ENCODE assay signal across 21 cellular contexts in the genomic region with DNA sequence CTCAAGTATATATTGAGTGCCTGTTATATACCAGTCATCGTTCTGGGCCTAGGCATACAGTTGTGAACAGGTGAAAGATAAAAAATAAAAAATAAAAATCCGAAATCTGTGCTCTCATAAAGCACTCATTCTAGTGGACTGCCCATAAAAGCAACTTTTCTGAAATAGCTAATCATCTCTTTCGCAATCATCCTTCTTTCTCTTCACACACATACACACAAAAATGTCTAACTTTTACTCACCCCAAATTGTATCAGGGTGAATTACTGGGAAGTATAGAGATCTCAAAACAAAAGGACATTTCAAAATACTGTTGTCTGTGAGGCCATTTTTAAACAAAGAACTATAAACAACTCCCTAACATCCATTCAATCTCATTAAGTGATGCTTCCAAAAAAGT. TPM values are rescaled to one million over a fixed set of nuclear protein-coding genes. Genes with fewer than 3 reads are reported as not detected.
DNase-seq lines count a peak whose midpoint lies in the region; ATAC-seq and TF ChIP-seq lines count a peak whose summit lies in the region.
"Had no signal": no experiment of that assay in that cellular context is flagged by ENCODE, and none has a peak within 500 bp of the region (broad histone marks: within the 10 kb centered on the region; RNA-seq: fewer than 3 reads in every experiment).

No MANE protein-coding gene starts in this region.

- peak; percentile 13 for DNase-seq in EL
- peak; percentile 21 for DNase-seq in HFFc6
- DNase-seq in fibroblast of gingiva (ENCODE audit: low read depth): peak; percentile 34
- peak; percentile 34 for DNase-seq in renal cortical epithelial cell (ENCODE audit: low read depth)
- DNase-seq in RPMI8226: no peak
- DNase-seq in D341Med (ENCODE audit: low spot score): no peak
- no peak for DNase-seq in activated CD8-positive, alpha-beta T cell treated with anti-CD3 and anti-CD28 coated beads for 36 hours
- DNase-seq: activated naive CD4-positive, alpha-beta T cell; activated T-cell treated with anti-CD3 and anti-CD28 coated beads, Interleukin-2, amount 50 U/mL, for 4 hours; amygdala; DMS79; esophagus squamous epithelium; heart left ventricle; left colon; NCI-H187 treated with DMSO at 0.1 percent for 48 hours; NCI-H526 treated with DMSO at 0.1 percent for 48 hours; psoas muscle; transverse colon had no signal

- POLR2A ChIA-PET in activated CD8-positive, alpha-beta T cell treated with anti-CD3 and anti-CD28 coated beads for 36 hours (lab: Charles Lee): no interaction called here

- no peak overlapping the region for H3K4me3 Mint-ChIP-seq in HFFc6
- H3K4me3 Mint-ChIP-seq in activated CD8-positive, alpha-beta T cell treated with anti-CD3 and anti-CD28 coated beads for 36 hours: no peak overlapping the region
- H3K4me3 Mint-ChIP-seq: activated T-cell treated with anti-CD3 and anti-CD28 coated beads, Interleukin-2, amount 50 U/mL, for 4 hours; dendritic cell treated with granulocyte-macrophage colony-stimulating factor and Interleukin-4, amounts not matched to agents 40 ng/mL and 50 ng/mL, for 4 days; memory B cell had no signal

- peaks cover 16% of the 10 kb centered on the region; the same call in 1 of the 2 replicates for H3K4me1 Mint-ChIP-seq in HFFc6 (ENCODE audit: low read depth)
- no peaks in the 10 kb centered on the region for H3K4me1 Mint-ChIP-seq in activated CD8-positive, alpha-beta T cell treated with anti-CD3 and anti-CD28 coated beads for 36 hours (ENCODE audit: low read depth)

- ATAC-seq in activated CD8-positive, alpha-beta T cell treated with anti-CD3 and anti-CD28 coated beads for 36 hours: no peak
- ATAC-seq: activated T-cell treated with anti-CD3 and anti-CD28 coated beads, Interleukin-2, amount 50 U/mL, for 4 hours; heart left ventricle; Panc1; psoas muscle had no signal

- no peaks in the 10 kb centered on the region for H3K9me3 Mint-ChIP-seq in HFFc6
- no peaks in the 10 kb centered on the region for H3K9me3 Mint-ChIP-seq in activated CD8-positive, alpha-beta T cell treated with anti-CD3 and anti-CD28 coated beads for 36 hours
- H3K9me3 Mint-ChIP-seq: activated T-cell treated with anti-CD3 and anti-CD28 coated beads, Interleukin-2, amount 50 U/mL, for 4 hours; dendritic cell treated with granulocyte-macrophage colony-stimulating factor and Interleukin-4, amounts not matched to agents 40 ng/mL and 50 ng/mL, for 4 days; memory B cell had no signal

- H3K36me3 Mint-ChIP-seq in HFFc6 (ENCODE audit: low read depth): peaks cover 9% of the 10 kb centered on the region
- peaks cover 19% of the 10 kb centered on the region for H3K36me3 Mint-ChIP-seq in activated CD8-positive, alpha-beta T cell treated with anti-CD3 and anti-CD28 coated beads for 36 hours (ENCODE audit: low read depth)

- TF ChIP-seq CTCF in HFFc6 (IDR thresholded peaks at IDR 0.05): no peak
- TF ChIP-seq CTCF in activated CD8-positive, alpha-beta T cell treated with anti-CD3 and anti-CD28 coated beads for 36 hours (IDR thresholded peaks at IDR 0.05): no peak

- intact Hi-C loops in activated CD8-positive, alpha-beta T cell treated with anti-CD3 and anti-CD28 coated beads for 36 hours (cut with micrococcal nuclease): no loop called here

- CTCF ChIA-PET in activated CD8-positive, alpha-beta T cell treated with anti-CD3 and anti-CD28 coated beads for 36 hours (lab: Charles Lee): no interaction called here

- peak overlapping the region; percentile 13; the same call in 1 of the 2 replicates for H3K27ac Mint-ChIP-seq in HFFc6
- H3K27ac Mint-ChIP-seq in activated CD8-positive, alpha-beta T cell treated with anti-CD3 and anti-CD28 coated beads for 36 hours: no peak overlapping the region
- H3K27ac Mint-ChIP-seq: dendritic cell treated with granulocyte-macrophage colony-stimulating factor and Interleukin-4, amounts not matched to agents 40 ng/mL and 50 ng/mL, for 4 days; memory B cell had no signal

- no peaks in the 10 kb centered on the region for H3K27me3 Mint-ChIP-seq in HFFc6 (ENCODE audit: insufficient read depth)
- H3K27me3 Mint-ChIP-seq in activated CD8-positive, alpha-beta T cell treated with anti-CD3 and anti-CD28 coated beads for 36 hours: no peaks in the 10 kb centered on the region
- H3K27me3 Mint-ChIP-seq: dendritic cell treated with granulocyte-macrophage colony-stimulating factor and Interleukin-4, amounts not matched to agents 40 ng/mL and 50 ng/mL, for 4 days; memory B cell had no signal

RNA-seq across cellular contexts. Expression of gene ORC2, which starts 29.6 kb away (rescaled TPM):
- 10 to 100 TPM; 22.1 to 31.9 (median 29.2) TPM for total RNA-seq in HFFc6 (2021; fragmentation: NEBNext Ultra II Directional; extraction: Animal tissue kit (Norgen Biotek cat#: 25700))
- 18.6 and 20.7 TPM in 2 replicates for total RNA-seq in renal cortical epithelial cell
- 10 to 100 TPM; 51.3 to 59.2 TPM for total RNA-seq in activated CD8-positive, alpha-beta T cell treated with anti-CD3 and anti-CD28 coated beads for 36 hours

Comparison
In these comparisons a context has a peak if more than half of its experiments do, and no peak if none do; other contexts are left out.
1. DNase-seq: peak in EL (single experiment), HFFc6 (single experiment), fibroblast of gingiva (single experiment) and renal cortical epithelial cell (single experiment); none in RPMI8226 (single experiment), D341Med (single experiment) and activated CD8-positive, alpha-beta T cell treated with anti-CD3 and anti-CD28 coated beads for 36 hours (single experiment).